In the genomic region with DNA sequence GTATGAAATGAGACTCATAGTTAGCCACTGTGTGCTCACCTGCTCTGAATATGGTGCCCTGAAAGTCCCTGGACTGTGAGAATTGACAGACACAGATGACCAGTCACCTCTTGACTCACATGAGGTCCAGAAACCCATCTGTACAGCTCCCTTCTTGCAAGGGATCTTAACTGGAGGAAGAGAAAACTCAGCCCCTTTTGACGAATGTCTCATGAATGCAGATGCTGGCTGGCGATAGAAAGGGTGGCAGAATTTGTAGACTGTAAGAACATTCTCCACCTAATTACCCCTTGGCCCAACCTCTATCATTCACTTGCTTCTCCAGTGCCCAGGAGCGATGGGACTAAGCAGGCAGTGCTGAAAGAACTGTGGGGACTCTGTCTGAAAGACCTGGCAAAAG, we compare ENCODE assay signal across 14 cellular contexts.
"Had no signal": no experiment of that assay in that cellular context is flagged by ENCODE, and none has a peak within 500 bp of the region (broad histone marks: within the 10 kb centered on the region; RNA-seq: fewer than 3 reads in every experiment).

No MANE protein-coding gene starts in this region.

- DNase-seq: activated CD4-positive, alpha-beta T cell treated with anti-CD3 and anti-CD28 coated beads, Interleukin-2, amount 10 ng/mL, durations not matched to agents 24 days and 14 days; activated CD8-positive, alpha-beta memory T cell treated with anti-CD3 and anti-CD28 coated beads, Interleukin-2, amount 50 U/mL, for 48 hours; activated T-cell treated with anti-CD3 and anti-CD28 coated beads, Interleukin-2, amount 50 U/mL, for 72 hours; erythroblast; left colon; lower lobe of right lung; naive thymus-derived CD4-positive, alpha-beta T cell; stimulated activated CD4-positive, alpha-beta T cell treated with anti-CD3 and anti-CD28 coated beads, Interleukin-2, amount 100 ng/mL, for 48 hours; stimulated activated naive CD4-positive, alpha-beta T cell treated with Interleukin-2 at 50 U/mL for 16 hours; T-helper 17 cell; upper lobe of left lung had no signal

- H3K27me3 ChIP-seq: ascending aorta, upper lobe of left lung had no signal

- H3K36me3 Mint-ChIP-seq: WTC11 had no signal

- H3K4me3 ChIP-seq: ascending aorta, lower lobe of right lung, upper lobe of left lung had no signal

- H3K4me3 Mint-ChIP-seq: activated CD4-positive, alpha-beta T cell treated with anti-CD3 and anti-CD28 coated beads, Interleukin-2, amount 10 ng/mL, durations not matched to agents 24 days and 14 days; activated T-cell treated with anti-CD3 and anti-CD28 coated beads, Interleukin-2, amount 50 U/mL, for 72 hours; naive thymus-derived CD4-positive, alpha-beta T cell; T-helper 17 cell; WTC11 had no signal

- H3K27ac ChIP-seq: ascending aorta, lower lobe of right lung, upper lobe of left lung had no signal

- H3K27me3 Mint-ChIP-seq: T-helper 17 cell had no signal

- ATAC-seq: activated T-cell treated with anti-CD3 and anti-CD28 coated beads, Interleukin-2, amount 50 U/mL, for 72 hours; left colon; lower lobe of right lung; naive thymus-derived CD4-positive, alpha-beta T cell; T-helper 17 cell; WTC11 had no signal

- H3K36me3 ChIP-seq: ascending aorta, lower lobe of right lung, upper lobe of left lung had no signal

- H3K9me3 ChIP-seq: ascending aorta, lower lobe of right lung, upper lobe of left lung had no signal

- H3K27ac Mint-ChIP-seq: activated CD4-positive, alpha-beta T cell treated with anti-CD3 and anti-CD28 coated beads, Interleukin-2, amount 10 ng/mL, durations not matched to agents 24 days and 14 days; activated T-cell treated with anti-CD3 and anti-CD28 coated beads, Interleukin-2, amount 50 U/mL, for 72 hours; WTC11 had no signal

- FAIRE-seq: bronchial epithelial cell had no signal

- H3K9me3 Mint-ChIP-seq: activated CD4-positive, alpha-beta T cell treated with anti-CD3 and anti-CD28 coated beads, Interleukin-2, amount 10 ng/mL, durations not matched to agents 24 days and 14 days; activated T-cell treated with anti-CD3 and anti-CD28 coated beads, Interleukin-2, amount 50 U/mL, for 72 hours; WTC11 had no signal
